25 cellular contexts compared by ENCODE assay signal in genomic region chr22:22920104-22920654, GRCh38. TPM values are rescaled to one million over a fixed set of nuclear protein-coding genes. Genes with fewer than 3 reads are reported as not detected.
"Had no signal": no experiment of that assay in that cellular context is flagged by ENCODE, and none has a peak within 500 bp of the region (broad histone marks: within the 10 kb centered on the region; RNA-seq: fewer than 3 reads in every experiment).

No MANE protein-coding gene starts in this region.

- H3K9me3 ChIP-seq: breast epithelium had no signal

- H3K9me3 Mint-ChIP-seq: activated naive CD4-positive, alpha-beta T cell treated with anti-CD3 and anti-CD28 coated beads, Interleukin-2, amount 50 U/mL, for 24 hours; activated T-helper 1 cell treated with anti-CD3 and anti-CD28 coated beads, Interleukin-12 subunit alpha, Interleukin-12 subunit beta, Interleukin-2, Interleukin-4 antibody, amounts not matched to agents 30 ng/mL and 10 ng/mL and 1 ng/mL, durations not matched to agents 14 hours and 24 hours and 36 hours; T-cell had no signal

- H3K4me1 ChIP-seq: breast epithelium had no signal

- H3K27me3 Mint-ChIP-seq: activated CD4-positive, alpha-beta T cell treated with anti-CD3 and anti-CD28 coated beads for 36 hours; activated naive CD4-positive, alpha-beta T cell treated with anti-CD3 and anti-CD28 coated beads, Interleukin-2, amount 50 U/mL, for 24 hours had no signal

- H3K4me2 ChIP-seq: PC-9 had no signal

- H3K4me1 Mint-ChIP-seq: activated CD4-positive, alpha-beta T cell treated with anti-CD3 and anti-CD28 coated beads for 36 hours; activated naive CD4-positive, alpha-beta T cell treated with anti-CD3 and anti-CD28 coated beads, Interleukin-2, amount 50 U/mL, for 24 hours had no signal

- H3K27ac ChIP-seq: breast epithelium, PC-9, SK-N-MC, VCaP had no signal

- H3K4me3 Mint-ChIP-seq: activated CD4-positive, alpha-beta T cell treated with anti-CD3 and anti-CD28 coated beads for 36 hours; activated CD8-positive, alpha-beta T cell treated with anti-CD3 and anti-CD28 coated beads, Interleukin-2, amount 10 ng/mL, durations not matched to agents 7 days and 5 days; activated naive CD4-positive, alpha-beta T cell treated with anti-CD3 and anti-CD28 coated beads, Interleukin-2, amount 50 U/mL, for 24 hours; activated T-helper 1 cell treated with anti-CD3 and anti-CD28 coated beads, Interleukin-12 subunit alpha, Interleukin-12 subunit beta, Interleukin-2, Interleukin-4 antibody, amounts not matched to agents 30 ng/mL and 10 ng/mL and 1 ng/mL, durations not matched to agents 14 hours and 24 hours and 36 hours; T-cell had no signal

- H3K36me3 Mint-ChIP-seq: activated naive CD4-positive, alpha-beta T cell treated with anti-CD3 and anti-CD28 coated beads, Interleukin-2, amount 50 U/mL, for 24 hours; T-cell had no signal

- ATAC-seq: activated CD4-positive, alpha-beta T cell treated with anti-CD3 and anti-CD28 coated beads for 36 hours; activated CD8-positive, alpha-beta T cell treated with anti-CD3 and anti-CD28 coated beads, Interleukin-2, amount 10 ng/mL, durations not matched to agents 7 days and 5 days; T-cell had no signal

- DNase-seq: activated CD4-positive, alpha-beta T cell treated with anti-CD3 and anti-CD28 coated beads for 36 hours; activated CD8-positive, alpha-beta memory T cell treated with anti-CD3 and anti-CD28 coated beads, Interleukin-2, amount 50 U/mL, for 48 hours; activated CD8-positive, alpha-beta T cell treated with anti-CD3 and anti-CD28 coated beads, Interleukin-2, amount 10 ng/mL, durations not matched to agents 7 days and 5 days; activated effector memory CD4-positive, alpha-beta T cell treated with Interleukin-2 at 50 U/mL for 16 hours; activated naive CD4-positive, alpha-beta T cell; activated T-cell treated with anti-CD3 and anti-CD28 coated beads, Interleukin-2, amount 50 U/mL, for 1 hour; caudate nucleus; NCI-H1048; NCI-H146; NCI-H187 treated with DMSO at 0.1 percent for 48 hours; NCI-H2081 treated with DMSO at 0.1 percent for 48 hours; NCI-H446; NCI-H524; PC-9; T-cell; T-helper 2 cell had no signal

- H3K4me3 ChIP-seq: breast epithelium, PC-9, SK-N-MC had no signal

- H3K27ac Mint-ChIP-seq: activated CD4-positive, alpha-beta T cell treated with anti-CD3 and anti-CD28 coated beads for 36 hours; activated CD8-positive, alpha-beta T cell treated with anti-CD3 and anti-CD28 coated beads, Interleukin-2, amount 10 ng/mL, durations not matched to agents 7 days and 5 days; activated naive CD4-positive, alpha-beta T cell treated with anti-CD3 and anti-CD28 coated beads, Interleukin-2, amount 50 U/mL, for 24 hours; activated T-helper 1 cell treated with anti-CD3 and anti-CD28 coated beads, Interleukin-12 subunit alpha, Interleukin-12 subunit beta, Interleukin-2, Interleukin-4 antibody, amounts not matched to agents 30 ng/mL and 10 ng/mL and 1 ng/mL, durations not matched to agents 14 hours and 24 hours and 36 hours; T-cell had no signal

- H3K27me3 ChIP-seq: breast epithelium had no signal

- H2AFZ ChIP-seq: PC-9 had no signal

- H3K36me3 ChIP-seq: breast epithelium had no signal

RNA-seq across cellular contexts. Expression of gene IGLL5, which starts 32.6 kb away (rescaled TPM):
- total RNA-seq: activated CD4-positive, alpha-beta T cell treated with anti-CD3 and anti-CD28 coated beads for 36 hours; activated CD8-positive, alpha-beta T cell treated with anti-CD3 and anti-CD28 coated beads, Interleukin-2, amount 10 ng/mL, durations not matched to agents 7 days and 5 days; activated T-helper 1 cell treated with anti-CD3 and anti-CD28 coated beads, Interleukin-12 subunit alpha, Interleukin-12 subunit beta, Interleukin-2, Interleukin-4 antibody, amounts not matched to agents 30 ng/mL and 10 ng/mL and 1 ng/mL, durations not matched to agents 14 hours and 24 hours and 36 hours; cerebellum; LHCN-M2; M059J; PC-9; RPMI7951 had no signal
